1 cellular context compared by ENCODE assay signal in the genomic region with DNA sequence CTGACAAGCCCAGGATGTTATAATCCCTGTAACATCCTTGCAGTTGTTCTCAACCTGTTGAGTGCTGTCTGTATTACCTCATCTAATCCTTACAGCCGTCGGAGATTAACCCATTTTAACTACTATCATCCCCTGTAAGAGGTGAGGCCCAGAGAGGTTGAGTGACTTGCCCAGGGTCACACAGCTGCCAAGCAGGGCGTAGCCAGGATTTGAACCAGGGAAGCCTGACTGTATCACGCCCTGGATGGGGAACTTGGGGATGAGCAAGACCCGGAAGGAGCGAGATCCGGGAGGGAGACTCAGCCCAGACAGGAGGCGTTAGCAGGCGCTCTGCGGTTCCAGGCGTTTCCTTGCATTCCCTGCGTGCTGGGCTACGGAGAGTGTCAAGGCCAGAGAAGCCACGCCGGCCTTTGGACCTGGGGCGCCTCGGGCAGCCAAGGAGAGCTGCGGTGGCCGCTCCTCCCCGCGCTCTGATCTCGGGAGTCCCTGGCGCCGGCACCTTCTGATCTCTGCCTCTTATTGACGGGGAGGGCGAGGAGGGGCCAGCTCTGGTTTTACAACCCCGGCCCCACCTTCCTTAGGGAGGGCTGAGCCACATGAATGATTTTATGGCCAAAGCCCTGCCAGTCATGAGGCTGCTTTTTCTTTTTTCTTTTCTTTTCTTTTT.
A peak's percentile ranks its signal among the peaks of the same experiment; 100 is the strongest.
TF ChIP-seq lines count a peak whose summit lies in the region.

No MANE protein-coding gene starts in this region.

TF ChIP-seq in HepG2, 621 proteins besides CTCF, POLR2A, EP300 and RAD21 (continued from another document and continues in another):
- TF ChIP-seq FOXA3 (CRISPR knock-in tag; IDR thresholded peaks at IDR 0.05), result peak; percentile 87
- TF ChIP-seq, protein P1, sequence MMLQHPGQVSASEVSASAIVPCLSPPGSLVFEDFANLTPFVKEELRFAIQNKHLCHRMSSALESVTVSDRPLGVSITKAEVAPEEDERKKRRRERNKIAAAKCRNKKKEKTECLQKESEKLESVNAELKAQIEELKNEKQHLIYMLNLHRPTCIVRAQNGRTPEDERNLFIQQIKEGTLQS (CRISPR knock-in tag; IDR thresholded peaks at IDR 0.05), result peak; percentile 54
- TF ChIP-seq KDM6A (CRISPR knock-in tag; IDR thresholded peaks at IDR 0.05; ENCODE audit: low read depth), result peak; percentile 93
- TF ChIP-seq NR2F6 (IDR thresholded peaks at IDR 0.05), result peak; percentile 90
- TF ChIP-seq NR2F6 (CRISPR knock-in tag; IDR thresholded peaks at IDR 0.05), result peak; percentile 92
- TF ChIP-seq ZNF598 (CRISPR knock-in tag; IDR thresholded peaks at IDR 0.05; ENCODE audit: borderline replicate concordance), result no peak
- TF ChIP-seq, protein P2, sequence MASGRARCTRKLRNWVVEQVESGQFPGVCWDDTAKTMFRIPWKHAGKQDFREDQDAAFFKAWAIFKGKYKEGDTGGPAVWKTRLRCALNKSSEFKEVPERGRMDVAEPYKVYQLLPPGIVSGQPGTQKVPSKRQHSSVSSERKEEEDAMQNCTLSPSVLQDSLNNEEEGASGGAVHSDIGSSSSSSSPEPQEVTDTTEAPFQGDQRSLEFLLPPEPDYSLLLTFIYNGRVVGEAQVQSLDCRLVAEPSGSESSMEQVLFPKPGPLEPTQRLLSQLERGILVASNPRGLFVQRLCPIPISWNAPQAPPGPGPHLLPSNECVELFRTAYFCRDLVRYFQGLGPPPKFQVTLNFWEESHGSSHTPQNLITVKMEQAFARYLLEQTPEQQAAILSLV (CRISPR knock-in tag; IDR thresholded peaks at IDR 0.05; ENCODE audit: borderline replicate concordance), result no peak; the same call in 1 of the 2 replicates
- TF ChIP-seq MAFK (conservative IDR thresholded peaks at IDR 0.05 in 1 of 2, IDR thresholded peaks at IDR 0.05 in 1 of 2; ENCODE audit: low read length in 2 of 2), result no peak
- TF ChIP-seq ZNF484 (CRISPR knock-in tag; IDR thresholded peaks at IDR 0.05; ENCODE audit: borderline replicate concordance, low read depth), result no peak
- no peak; the same call in 1 of the 2 replicates for TF ChIP-seq ZNF441 (CRISPR knock-in tag; IDR thresholded peaks at IDR 0.05; ENCODE audit: borderline replicate concordance)
- TF ChIP-seq, protein P3, sequence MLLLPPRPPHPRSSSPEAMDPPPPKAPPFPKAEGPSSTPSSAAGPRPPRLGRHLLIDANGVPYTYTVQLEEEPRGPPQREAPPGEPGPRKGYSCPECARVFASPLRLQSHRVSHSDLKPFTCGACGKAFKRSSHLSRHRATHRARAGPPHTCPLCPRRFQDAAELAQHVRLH (CRISPR knock-in tag; IDR thresholded peaks at IDR 0.05; ENCODE audit: borderline replicate concordance, low read depth), result peak; percentile 97
- peak; percentile 88 for TF ChIP-seq ZNF24 (IDR thresholded peaks at IDR 0.05)
- TF ChIP-seq ZFP36L1 (CRISPR knock-in tag; IDR thresholded peaks at IDR 0.05), result no peak
- no peak for TF ChIP-seq SMYD3 (CRISPR knock-in tag; IDR thresholded peaks at IDR 0.05)
- no peak for TF ChIP-seq MBNL3 (CRISPR knock-in tag; conservative IDR thresholded peaks at IDR 0.05)
- no peak for TF ChIP-seq ZNF432 (CRISPR knock-in tag; IDR thresholded peaks at IDR 0.05; ENCODE audit: borderline replicate concordance)
- TF ChIP-seq, protein P4, sequence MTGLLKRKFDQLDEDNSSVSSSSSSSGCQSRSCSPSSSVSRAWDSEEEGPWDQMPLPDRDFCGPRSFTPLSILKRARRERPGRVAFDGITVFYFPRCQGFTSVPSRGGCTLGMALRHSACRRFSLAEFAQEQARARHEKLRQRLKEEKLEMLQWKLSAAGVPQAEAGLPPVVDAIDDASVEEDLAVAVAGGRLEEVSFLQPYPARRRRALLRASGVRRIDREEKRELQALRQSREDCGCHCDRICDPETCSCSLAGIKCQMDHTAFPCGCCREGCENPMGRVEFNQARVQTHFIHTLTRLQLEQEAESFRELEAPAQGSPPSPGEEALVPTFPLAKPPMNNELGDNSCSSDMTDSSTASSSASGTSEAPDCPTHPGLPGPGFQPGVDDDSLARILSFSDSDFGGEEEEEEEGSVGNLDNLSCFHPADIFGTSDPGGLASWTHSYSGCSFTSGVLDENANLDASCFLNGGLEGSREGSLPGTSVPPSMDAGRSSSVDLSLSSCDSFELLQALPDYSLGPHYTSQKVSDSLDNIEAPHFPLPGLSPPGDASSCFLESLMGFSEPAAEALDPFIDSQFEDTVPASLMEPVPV (CRISPR knock-in tag; IDR thresholded peaks at IDR 0.05), result no peak
- no peak for TF ChIP-seq GPN1 (CRISPR knock-in tag; IDR thresholded peaks at IDR 0.05; ENCODE audit: borderline replicate concordance)
- TF ChIP-seq, protein P5, sequence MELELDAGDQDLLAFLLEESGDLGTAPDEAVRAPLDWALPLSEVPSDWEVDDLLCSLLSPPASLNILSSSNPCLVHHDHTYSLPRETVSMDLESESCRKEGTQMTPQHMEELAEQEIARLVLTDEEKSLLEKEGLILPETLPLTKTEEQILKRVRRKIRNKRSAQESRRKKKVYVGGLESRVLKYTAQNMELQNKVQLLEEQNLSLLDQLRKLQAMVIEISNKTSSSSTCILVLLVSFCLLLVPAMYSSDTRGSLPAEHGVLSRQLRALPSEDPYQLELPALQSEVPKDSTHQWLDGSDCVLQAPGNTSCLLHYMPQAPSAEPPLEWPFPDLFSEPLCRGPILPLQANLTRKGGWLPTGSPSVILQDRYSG (CRISPR knock-in tag; IDR thresholded peaks at IDR 0.05), result no peak
- TF ChIP-seq, protein P6, sequence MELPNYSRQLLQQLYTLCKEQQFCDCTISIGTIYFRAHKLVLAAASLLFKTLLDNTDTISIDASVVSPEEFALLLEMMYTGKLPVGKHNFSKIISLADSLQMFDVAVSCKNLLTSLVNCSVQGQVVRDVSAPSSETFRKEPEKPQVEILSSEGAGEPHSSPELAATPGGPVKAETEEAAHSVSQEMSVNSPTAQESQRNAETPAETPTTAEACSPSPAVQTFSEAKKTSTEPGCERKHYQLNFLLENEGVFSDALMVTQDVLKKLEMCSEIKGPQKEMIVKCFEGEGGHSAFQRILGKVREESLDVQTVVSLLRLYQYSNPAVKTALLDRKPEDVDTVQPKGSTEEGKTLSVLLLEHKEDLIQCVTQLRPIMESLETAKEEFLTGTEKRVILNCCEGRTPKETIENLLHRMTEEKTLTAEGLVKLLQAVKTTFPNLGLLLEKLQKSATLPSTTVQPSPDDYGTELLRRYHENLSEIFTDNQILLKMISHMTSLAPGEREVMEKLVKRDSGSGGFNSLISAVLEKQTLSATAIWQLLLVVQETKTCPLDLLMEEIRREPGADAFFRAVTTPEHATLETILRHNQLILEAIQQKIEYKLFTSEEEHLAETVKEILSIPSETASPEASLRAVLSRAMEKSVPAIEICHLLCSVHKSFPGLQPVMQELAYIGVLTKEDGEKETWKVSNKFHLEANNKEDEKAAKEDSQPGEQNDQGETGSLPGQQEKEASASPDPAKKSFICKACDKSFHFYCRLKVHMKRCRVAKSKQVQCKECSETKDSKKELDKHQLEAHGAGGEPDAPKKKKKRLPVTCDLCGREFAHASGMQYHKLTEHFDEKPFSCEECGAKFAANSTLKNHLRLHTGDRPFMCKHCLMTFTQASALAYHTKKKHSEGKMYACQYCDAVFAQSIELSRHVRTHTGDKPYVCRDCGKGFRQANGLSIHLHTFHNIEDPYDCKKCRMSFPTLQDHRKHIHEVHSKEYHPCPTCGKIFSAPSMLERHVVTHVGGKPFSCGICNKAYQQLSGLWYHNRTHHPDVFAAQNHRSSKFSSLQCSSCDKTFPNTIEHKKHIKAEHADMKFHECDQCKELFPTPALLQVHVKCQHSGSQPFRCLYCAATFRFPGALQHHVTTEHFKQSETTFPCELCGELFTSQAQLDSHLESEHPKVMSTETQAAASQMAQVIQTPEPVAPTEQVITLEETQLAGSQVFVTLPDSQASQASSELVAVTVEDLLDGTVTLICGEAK (IDR thresholded peaks at IDR 0.05), result no peak
- TF ChIP-seq, protein P6 (CRISPR knock-in tag; IDR thresholded peaks at IDR 0.05), result peak; percentile 44
- TF ChIP-seq, protein P7, sequence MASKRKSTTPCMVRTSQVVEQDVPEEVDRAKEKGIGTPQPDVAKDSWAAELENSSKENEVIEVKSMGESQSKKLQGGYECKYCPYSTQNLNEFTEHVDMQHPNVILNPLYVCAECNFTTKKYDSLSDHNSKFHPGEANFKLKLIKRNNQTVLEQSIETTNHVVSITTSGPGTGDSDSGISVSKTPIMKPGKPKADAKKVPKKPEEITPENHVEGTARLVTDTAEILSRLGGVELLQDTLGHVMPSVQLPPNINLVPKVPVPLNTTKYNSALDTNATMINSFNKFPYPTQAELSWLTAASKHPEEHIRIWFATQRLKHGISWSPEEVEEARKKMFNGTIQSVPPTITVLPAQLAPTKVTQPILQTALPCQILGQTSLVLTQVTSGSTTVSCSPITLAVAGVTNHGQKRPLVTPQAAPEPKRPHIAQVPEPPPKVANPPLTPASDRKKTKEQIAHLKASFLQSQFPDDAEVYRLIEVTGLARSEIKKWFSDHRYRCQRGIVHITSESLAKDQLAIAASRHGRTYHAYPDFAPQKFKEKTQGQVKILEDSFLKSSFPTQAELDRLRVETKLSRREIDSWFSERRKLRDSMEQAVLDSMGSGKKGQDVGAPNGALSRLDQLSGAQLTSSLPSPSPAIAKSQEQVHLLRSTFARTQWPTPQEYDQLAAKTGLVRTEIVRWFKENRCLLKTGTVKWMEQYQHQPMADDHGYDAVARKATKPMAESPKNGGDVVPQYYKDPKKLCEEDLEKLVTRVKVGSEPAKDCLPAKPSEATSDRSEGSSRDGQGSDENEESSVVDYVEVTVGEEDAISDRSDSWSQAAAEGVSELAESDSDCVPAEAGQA (IDR thresholded peaks at IDR 0.05; ENCODE audit: low read depth), result no peak
- TF ChIP-seq, protein P7 (CRISPR knock-in tag; IDR thresholded peaks at IDR 0.05; ENCODE audit: borderline replicate concordance), result no peak
- peak; percentile 66; the same call in 1 of the 2 replicates for TF ChIP-seq ZNF460 (CRISPR knock-in tag; IDR thresholded peaks at IDR 0.05; ENCODE audit: borderline replicate concordance)
- TF ChIP-seq RNF2 (conservative IDR thresholded peaks at IDR 0.05; ENCODE audit: low read depth), result 0 out of 2 replicates have a peak, but pooled peaks have one; percentile 30
- no peak for TF ChIP-seq ZNF567 (CRISPR knock-in tag; IDR thresholded peaks at IDR 0.05; ENCODE audit: borderline replicate concordance)
- TF ChIP-seq RFXAP (CRISPR knock-in tag; IDR thresholded peaks at IDR 0.05; ENCODE audit: borderline replicate concordance), result peak; percentile 79; the same call in 1 of the 2 replicates
- TF ChIP-seq, protein P8, sequence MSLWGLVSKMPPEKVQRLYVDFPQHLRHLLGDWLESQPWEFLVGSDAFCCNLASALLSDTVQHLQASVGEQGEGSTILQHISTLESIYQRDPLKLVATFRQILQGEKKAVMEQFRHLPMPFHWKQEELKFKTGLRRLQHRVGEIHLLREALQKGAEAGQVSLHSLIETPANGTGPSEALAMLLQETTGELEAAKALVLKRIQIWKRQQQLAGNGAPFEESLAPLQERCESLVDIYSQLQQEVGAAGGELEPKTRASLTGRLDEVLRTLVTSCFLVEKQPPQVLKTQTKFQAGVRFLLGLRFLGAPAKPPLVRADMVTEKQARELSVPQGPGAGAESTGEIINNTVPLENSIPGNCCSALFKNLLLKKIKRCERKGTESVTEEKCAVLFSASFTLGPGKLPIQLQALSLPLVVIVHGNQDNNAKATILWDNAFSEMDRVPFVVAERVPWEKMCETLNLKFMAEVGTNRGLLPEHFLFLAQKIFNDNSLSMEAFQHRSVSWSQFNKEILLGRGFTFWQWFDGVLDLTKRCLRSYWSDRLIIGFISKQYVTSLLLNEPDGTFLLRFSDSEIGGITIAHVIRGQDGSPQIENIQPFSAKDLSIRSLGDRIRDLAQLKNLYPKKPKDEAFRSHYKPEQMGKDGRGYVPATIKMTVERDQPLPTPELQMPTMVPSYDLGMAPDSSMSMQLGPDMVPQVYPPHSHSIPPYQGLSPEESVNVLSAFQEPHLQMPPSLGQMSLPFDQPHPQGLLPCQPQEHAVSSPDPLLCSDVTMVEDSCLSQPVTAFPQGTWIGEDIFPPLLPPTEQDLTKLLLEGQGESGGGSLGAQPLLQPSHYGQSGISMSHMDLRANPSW (CRISPR knock-in tag; IDR thresholded peaks at IDR 0.05; ENCODE audit: borderline replicate concordance), result peak; percentile 73; the same call in 1 of the 2 replicates
- no peak for TF ChIP-seq ZNF383 (CRISPR knock-in tag; IDR thresholded peaks at IDR 0.05; ENCODE audit: borderline replicate concordance)
- TF ChIP-seq NR2C2 (CRISPR knock-in tag; IDR thresholded peaks at IDR 0.05; ENCODE audit: borderline replicate concordance), result peak; percentile 76
- no peak for TF ChIP-seq NR3C1 (CRISPR knock-in tag; IDR thresholded peaks at IDR 0.05)
- no peak for TF ChIP-seq ZNF772 (CRISPR knock-in tag; IDR thresholded peaks at IDR 0.05)
